1 cellular context compared by ENCODE assay signal in genomic region chr3:171494457-171495109, GRCh38.
TF ChIP-seq lines count a peak whose summit lies in the region.

No MANE protein-coding gene starts in this region.

TF ChIP-seq in H1, 55 proteins besides CTCF, POLR2A, EP300 and RAD21:
- TF ChIP-seq SP2 (IDR thresholded peaks at IDR 0.05; ENCODE audit: low read length) (no peak), NANOG (IDR thresholded peaks at IDR 0.05; ENCODE audit: insufficient read depth, low read depth, low read length, poor library complexity, severe bottlenecking) (no peak), RBBP5 (IDR thresholded peaks at IDR 0.05; ENCODE audit: borderline replicate concordance, low read depth, low read length) (no peak), PHF8 (conservative IDR thresholded peaks at IDR 0.05; ENCODE audit: low read depth, low read length) (no peak), GABPA (IDR thresholded peaks at IDR 0.05; ENCODE audit: borderline replicate concordance, insufficient read depth, low read length) (no peak), CTBP2 (IDR thresholded peaks at IDR 0.05; ENCODE audit: borderline replicate concordance, insufficient read depth, insufficient read length, low read length) (no peak), BRCA1 (IDR thresholded peaks at IDR 0.05; ENCODE audit: low read depth, low read length) (no peak), TBP (IDR thresholded peaks at IDR 0.05; ENCODE audit: low read depth, low read length) (no peak), CBX5 (IDR thresholded peaks at IDR 0.05; ENCODE audit: low read depth, low read length) (no peak), CBX8 (IDR thresholded peaks at IDR 0.05; ENCODE audit: borderline replicate concordance, low read depth, low read length) (no peak), SP1 (IDR thresholded peaks at IDR 0.05; ENCODE audit: low read depth, low read length) (no peak), TEAD4 (IDR thresholded peaks at IDR 0.05; ENCODE audit: low read depth, low read length) (no peak), YY1 (IDR thresholded peaks at IDR 0.05; ENCODE audit: low read depth, low read length) (no peak), SUZ12 (IDR thresholded peaks at IDR 0.05; ENCODE audit: low read length) (no peak), JUN (IDR thresholded peaks at IDR 0.05; ENCODE audit: low read depth, low read length) (no peak), ASH2L (IDR thresholded peaks at IDR 0.05; ENCODE audit: low read length) (no peak)
TF ChIP-seq in H1: peak in this region for 0.
